In genomic region chr3:53530205-53530604, GRCh38 we compare ENCODE assay signal across 1 cellular context.
TF ChIP-seq lines count a peak whose summit lies in the region.

No MANE protein-coding gene starts in this region.

TF ChIP-seq in H1, 55 proteins besides CTCF, POLR2A, EP300 and RAD21 (continued from another document):
- TF ChIP-seq CBX8 (IDR thresholded peaks at IDR 0.05; ENCODE audit: borderline replicate concordance, low read depth, low read length) (no peak), BRCA1 (IDR thresholded peaks at IDR 0.05; ENCODE audit: low read depth, low read length) (no peak), SP4 (IDR thresholded peaks at IDR 0.05; ENCODE audit: low read length) (no peak), ZNF274 (IDR thresholded peaks at IDR 0.05; ENCODE audit: borderline replicate concordance, extremely low read depth, low read length) (no peak), TBP (IDR thresholded peaks at IDR 0.05; ENCODE audit: low read depth, low read length) (no peak), SP1 (IDR thresholded peaks at IDR 0.05; ENCODE audit: low read depth, low read length) (no peak), CHD2 (IDR thresholded peaks at IDR 0.05; ENCODE audit: low read length) (no peak), KDM5A (IDR thresholded peaks at IDR 0.05; ENCODE audit: low read length) (no peak), RFX5 (IDR thresholded peaks at IDR 0.05; ENCODE audit: borderline replicate concordance, low read depth, low read length) (no peak), SUZ12 (IDR thresholded peaks at IDR 0.05; ENCODE audit: low read length) (no peak), EZH2 (IDR thresholded peaks at IDR 0.05; ENCODE audit: low read depth, low read length, severe bottlenecking) (no peak)
